Comparison of ENCODE assay signal across 9 cellular contexts in the genomic region with DNA sequence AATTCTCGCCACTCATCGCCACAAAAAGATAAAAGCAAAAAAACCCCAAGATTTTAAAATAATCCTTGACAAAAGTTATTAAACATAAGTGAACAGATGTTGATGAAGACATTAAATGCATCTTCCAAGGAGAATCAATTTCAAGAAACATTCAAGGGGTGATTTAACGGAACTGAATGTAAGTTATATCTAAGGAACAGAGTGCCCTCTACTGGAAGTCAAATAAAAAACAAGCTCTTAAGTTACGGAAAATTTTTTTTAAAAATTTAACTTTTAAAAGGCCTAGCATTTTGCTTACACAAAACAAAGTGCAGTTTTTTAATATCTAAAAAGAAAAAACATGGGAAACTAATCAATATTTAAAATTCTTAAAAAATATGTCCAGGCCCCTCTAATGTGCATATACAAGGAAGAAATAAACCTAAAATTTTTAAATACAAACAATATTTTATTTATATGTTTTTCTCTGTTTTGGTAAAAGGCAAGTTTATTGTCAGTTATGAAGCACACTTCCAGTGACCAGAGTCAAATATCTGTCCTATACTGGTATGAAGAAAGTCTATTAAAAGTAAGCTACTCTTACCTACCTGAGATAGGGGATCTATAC. TPM values are rescaled to one million over a fixed set of nuclear protein-coding genes. Genes with fewer than 3 reads are reported as not detected.
A peak's percentile ranks its signal among the peaks of the same experiment; 100 is the strongest.
DNase-seq lines count a peak whose midpoint lies in the region; ATAC-seq and TF ChIP-seq lines count a peak whose summit lies in the region.
"Had no signal": no experiment of that assay in that cellular context is flagged by ENCODE, and none has a peak within 500 bp of the region (broad histone marks: within the 10 kb centered on the region; RNA-seq: fewer than 3 reads in every experiment).

No MANE protein-coding gene starts in this region.

- H3K4me3 ChIP-seq in KMS-11 (IDR thresholded peaks at IDR 0.05; ENCODE audit: insufficient read depth, low read depth, low read length) = no peak overlapping the region

- no peak overlapping the region for H2AFZ ChIP-seq in KMS-11 (ENCODE audit: low read depth)

- ATAC-seq in activated B cell treated with CpG ODN at 0.5 μM for 24 hours (ENCODE audit: low read depth) = no peak
- ATAC-seq in GM19035 (IDR thresholded peaks at IDR 0.05; ENCODE audit: unreplicated experiment) = no peak
- no peak for ATAC-seq in HG02884 (IDR thresholded peaks at IDR 0.05; ENCODE audit: unreplicated experiment)

- no peaks in the 10 kb centered on the region for H3K79me2 ChIP-seq in KMS-11 (ENCODE audit: insufficient read depth, low read depth)

- H3K4me1 Mint-ChIP-seq in activated B cell treated with CpG ODN at 0.5 μM for 24 hours = peaks cover 2% of the 10 kb centered on the region

- peak; percentile 9 for DNase-seq in COR-L47 (lab: John Stamatoyannopoulos, UW)
- DNase-seq in activated B cell treated with CpG ODN at 0.5 μM for 24 hours = no peak
- peak; percentile 55 for DNase-seq in kidney tubule cell (ENCODE audit: low spot score)
- no peak for DNase-seq in HK-2 (ENCODE audit: unreplicated experiment)
- DNase-seq in stimulated activated CD4-positive, alpha-beta T cell treated with anti-CD3 and anti-CD28 coated beads, Interleukin-4, amount 100 ng/mL, for 24 hours = no peak

- no peaks in the 10 kb centered on the region for H3K27me3 Mint-ChIP-seq in activated B cell treated with CpG ODN at 0.5 μM for 24 hours
- H3K27me3 Mint-ChIP-seq: IgD-negative memory B cell had no signal

- H3K4me3 Mint-ChIP-seq in activated B cell treated with CpG ODN at 0.5 μM for 24 hours = no peak overlapping the region
- H3K4me3 Mint-ChIP-seq: IgD-negative memory B cell had no signal

- POLR2A ChIA-PET in activated B cell treated with CpG ODN at 0.5 μM for 24 hours (lab: Charles Lee) = interaction anchor here (0.5 to 1.0 kb wide), 2 partner anchors 28 to 102 kb away, joined by 3 to 4 read pairs; partner anchors contain the start of gene TEX10

- intact Hi-C loops in activated B cell treated with CpG ODN at 0.5 μM for 24 hours (cut with micrococcal nuclease) = loop anchor here (1.0 to 5.0 kb wide), 4 partner anchors 271 to 1349 kb away; partner anchors contain the start of gene NR4A3

- peaks cover 65% of the 10 kb centered on the region for H3K36me3 Mint-ChIP-seq in activated B cell treated with CpG ODN at 0.5 μM for 24 hours (ENCODE audit: low read depth)

- TF ChIP-seq CTCF in KMS-11 (conservative IDR thresholded peaks at IDR 0.05; ENCODE audit: low read depth, low read length) = peak; percentile 67
- peak; percentile 48 for TF ChIP-seq CTCF in activated B cell treated with CpG ODN at 0.5 μM for 24 hours (IDR thresholded peaks at IDR 0.05)

- peaks cover 8% of the 10 kb centered on the region for H3K4me1 ChIP-seq in KMS-11 (ENCODE audit: low read depth, poor library complexity, severe bottlenecking)

- CTCF ChIA-PET in activated B cell treated with CpG ODN at 0.5 μM for 24 hours (lab: Charles Lee) = interaction anchor here (0.6 to 2.7 kb wide), 24 partner anchors 9 to 1476 kb away, joined by 3 to 14 read pairs (median 4); partner anchors contain the start of gene TEX10

- H4K20me1 ChIP-seq in KMS-11 (ENCODE audit: insufficient read depth) = no peaks in the 10 kb centered on the region; the same call in 1 of the 2 replicates

- H3K27ac Mint-ChIP-seq in activated B cell treated with CpG ODN at 0.5 μM for 24 hours = no peak overlapping the region
- H3K27ac Mint-ChIP-seq: IgD-negative memory B cell had no signal

- no peaks in the 10 kb centered on the region for H3K27me3 ChIP-seq in KMS-11 (ENCODE audit: insufficient read depth, low read depth)

- H3K9ac ChIP-seq in KMS-11 = no peak overlapping the region

- H3K36me3 ChIP-seq in KMS-11 (ENCODE audit: insufficient read depth) = peaks cover 4% of the 10 kb centered on the region; the same call in 1 of the 2 replicates

- no peak overlapping the region for H3K27ac ChIP-seq in KMS-11

- H3K9me3 Mint-ChIP-seq in activated B cell treated with CpG ODN at 0.5 μM for 24 hours = no peaks in the 10 kb centered on the region
- H3K9me3 Mint-ChIP-seq: IgD-negative memory B cell had no signal

- no peak overlapping the region for H3K4me2 ChIP-seq in KMS-11

RNA-seq across cellular contexts. Expression of gene TEX10, which starts 28.0 kb away (rescaled TPM):
- total RNA-seq in activated B cell treated with CpG ODN at 0.5 μM for 24 hours = 26.5 and 28.7 TPM in 2 replicates

Comparison
In these comparisons a context has a peak if more than half of its experiments do, and no peak if none do; other contexts are left out.
1. DNase-seq: peak in COR-L47 (single experiment) and kidney tubule cell (single experiment); none in activated B cell treated with CpG ODN at 0.5 μM for 24 hours (single experiment), HK-2 (single experiment) and stimulated activated CD4-positive, alpha-beta T cell treated with anti-CD3 and anti-CD28 coated beads, Interleukin-4, amount 100 ng/mL, for 24 hours (single experiment).